In genomic region chr7:66629222-66629658, GRCh38 we compare ENCODE assay signal across 8 cellular contexts. TPM values are rescaled to one million over a fixed set of nuclear protein-coding genes. Genes with fewer than 3 reads are reported as not detected.
DNase-seq lines count a peak whose midpoint lies in the region; ATAC-seq, FAIRE-seq and TF ChIP-seq lines count a peak whose summit lies in the region.

No MANE protein-coding gene starts in this region.

- POLR2A ChIA-PET in A549 (lab: Yijun Ruan, JAX): interaction anchor here (0.5 to 2.1 kb wide), 22 partner anchors 11 to 417 kb away, joined by 3 to 21 read pairs (median 5); partner anchors contain the start of genes RABGEF1 and TMEM248

- no peaks in the 10 kb centered on the region for H3K9me3 Mint-ChIP-seq in activated T-cell treated with anti-CD3 and anti-CD28 coated beads, Interleukin-2, amount 50 U/mL, for 4 hours

- FAIRE-seq in A549 (lab: Jason Lieb, UNC) (no peak), frontal cortex (lab: Jason Lieb, UNC) (no peak)

- H3K4me2 ChIP-seq in A549: peak overlapping the region; percentile 89

- H3K36me3 Mint-ChIP-seq in activated T-cell treated with anti-CD3 and anti-CD28 coated beads, Interleukin-2, amount 50 U/mL, for 4 hours (ENCODE audit: insufficient read depth): peaks cover 4% of the 10 kb centered on the region

- 18% methylated on average over 9 of the region's 30 CpGs for WGBS in A549 (ENCODE audit: missing lambda C conversion rate)
- WGBS in heart left ventricle, 4 donors: 7 to 26% (median 13%) methylated on average over 7 to 30 of the region's 30 CpGs

- intact Hi-C loops in heart left ventricle (cut with DNase I) (loop anchor here in 5 of 10 donors (2.0 to 5.0 kb wide), 3 partner anchors 26 to 37 kb away; no protein-coding TSS in a partner anchor), gastrocnemius medialis (cut with DNase I; ENCODE audit: low total_unique reads) (loop anchor here (2.0 kb wide), 3 partner anchors 54 to 216 kb away; no protein-coding TSS in a partner anchor)

- TF ChIP-seq POLR2A in A549 (IDR thresholded peaks at IDR 0.05; ENCODE audit: low read length) (no peak), heart left ventricle (IDR thresholded peaks at IDR 0.05) (no peak), gastrocnemius medialis (IDR thresholded peaks at IDR 0.05) (no peak)

- H3K4me1 ChIP-seq in A549: peaks cover 9% of the 10 kb centered on the region; the same call in 2 of the 3 replicates
- peaks cover 0 to 43% (median 16%) of the 10 kb centered on the region in 12 donors for H3K4me1 ChIP-seq in heart left ventricle
- H3K4me1 ChIP-seq in gastrocnemius medialis: peaks cover 6 to 11% of the 10 kb centered on the region in 2 donors

- H3K36me3 ChIP-seq in heart left ventricle: peaks cover 0 to 15% (median 12%) of the 10 kb centered on the region in 9 donors
- peaks cover 0 to 9% of the 10 kb centered on the region in 2 donors for H3K36me3 ChIP-seq in gastrocnemius medialis

- peak overlapping the region; percentile 98 for H3K4me3 ChIP-seq in A549
- peak overlapping the region; percentile 58 to 99 (median 73) for H3K4me3 ChIP-seq in heart left ventricle
- H3K4me3 ChIP-seq in gastrocnemius medialis: peak overlapping the region; percentile 74 to 82 (median 80)

- TF ChIP-seq CTCF in A549 (IDR thresholded peaks at IDR 0.05) (no peak), heart left ventricle (IDR thresholded peaks at IDR 0.05) (no peak), gastrocnemius medialis (IDR thresholded peaks at IDR 0.05 in 4 of 5, conservative IDR thresholded peaks at IDR 0.05 in 1 of 5) (no peak)

- CTCF ChIA-PET in A549 (lab: Yijun Ruan, JAX): interaction anchor here (1.5 kb wide), 1 partner anchor 14 kb away, joined by 3 read pairs; no protein-coding TSS in a partner anchor

- H3K4me1 Mint-ChIP-seq in activated T-cell treated with anti-CD3 and anti-CD28 coated beads, Interleukin-2, amount 50 U/mL, for 4 hours (ENCODE audit: low read depth): peaks cover 43% of the 10 kb centered on the region

- H3K9me3 ChIP-seq in A549 (no peaks in the 10 kb centered on the region), heart left ventricle (no peaks in the 10 kb centered on the region), gastrocnemius medialis (no peaks in the 10 kb centered on the region)

- H3K27ac ChIP-seq in A549 (peak overlapping the region; percentile 99 to 100), heart left ventricle (peak overlapping the region; percentile 89 to 100 (median 94)), gastrocnemius medialis (peak overlapping the region; percentile 86 to 98 (median 96))

- TF ChIP-seq EP300 in A549 (IDR thresholded peaks at IDR 0.05): no peak

- DNase-seq in A549 (ENCODE audit: low read depth in 1 of 2, low spot score in 1 of 2): peak in 1 of 2 experiments; percentile 36
- DNase-seq in activated T-cell treated with anti-CD3 and anti-CD28 coated beads, Interleukin-2, amount 50 U/mL, for 4 hours: peak; percentile 11
- peak in 1 of 5 donors; percentile 54 for DNase-seq in heart left ventricle
- no peak for DNase-seq in gastrocnemius medialis
- DNase-seq in SW 1271 (lab: John Stamatoyannopoulos, UW): no peak
- no peak for DNase-seq in frontal cortex (ENCODE audit: low spot score in 2 of 2)
- no peak for DNase-seq in NCI-H2107 treated with DMSO at 0.1 percent for 48 hours (lab: John Stamatoyannopoulos, UW; ENCODE audit: unreplicated experiment)

- no peaks in the 10 kb centered on the region for H3K27me3 ChIP-seq in heart left ventricle
- H3K27me3 ChIP-seq in gastrocnemius medialis: no peaks in the 10 kb centered on the region

- H3K27me3 Mint-ChIP-seq in activated T-cell treated with anti-CD3 and anti-CD28 coated beads, Interleukin-2, amount 50 U/mL, for 4 hours (ENCODE audit: low read depth): no peaks in the 10 kb centered on the region

- in situ Hi-C loops in gastrocnemius medialis (cut with MboI; ENCODE audit: low sequenced_read_pairs in 4 of 4): loop anchor here in 1 of 4 donors (5.0 kb wide), 1 partner anchor 37 kb away; no protein-coding TSS in a partner anchor

- peak in 1 of 2 experiments; percentile 33; a peak in 2 of 6 replicates for ATAC-seq in A549
- peak; percentile 1 for ATAC-seq in GM21786 (IDR thresholded peaks at IDR 0.05; ENCODE audit: unreplicated experiment)
- peak; percentile 8 to 12 for ATAC-seq in activated T-cell treated with anti-CD3 and anti-CD28 coated beads, Interleukin-2, amount 50 U/mL, for 4 hours
- ATAC-seq in heart left ventricle: peak in 2 of 4 donors; percentile 44 to 45
- peak; percentile 34 to 40 for ATAC-seq in gastrocnemius medialis

- peak overlapping the region; percentile 64 for H3K4me3 Mint-ChIP-seq in activated T-cell treated with anti-CD3 and anti-CD28 coated beads, Interleukin-2, amount 50 U/mL, for 4 hours

- TF ChIP-seq RAD21 in A549 (conservative IDR thresholded peaks at IDR 0.05 in 1 of 2, IDR thresholded peaks at IDR 0.05 in 1 of 2): no peak; a peak in 1 of 5 replicates

TF ChIP-seq in A549, 52 proteins besides CTCF, POLR2A, EP300 and RAD21:
- TF ChIP-seq FOSL2 (IDR thresholded peaks at IDR 0.05): no peak
- no peak for TF ChIP-seq FOSL2 (CRISPR knock-in tag; IDR thresholded peaks at IDR 0.05)
- TF ChIP-seq KDM5A (IDR thresholded peaks at IDR 0.05): no peak
- TF ChIP-seq EHF (CRISPR knock-in tag; IDR thresholded peaks at IDR 0.05): no peak
- no peak for TF ChIP-seq HMGXB4 (CRISPR knock-in tag; IDR thresholded peaks at IDR 0.05; ENCODE audit: borderline replicate concordance)
- TF ChIP-seq USF2 (IDR thresholded peaks at IDR 0.05): no peak
TF ChIP-seq in A549: peak in this region for 0.

RNA-seq across cellular contexts. Expression of gene KCTD7, which starts 0.6 kb away (rescaled TPM):
- polyA plus RNA-seq in A549 (2011; rRNA removed) (10.3 and 11.7 TPM in 2 replicates), A549 (2017; fragmentation: RNase III; extraction: RNeasy Plus Mini Kit Qiagen cat#74134 plus additional on column Dnase treatment) (7.4 to 9.7 TPM (median 8.1 TPM) in 3 replicates), heart left ventricle (10 to 100 TPM in 1 of 2 donors, 1 to 10 TPM in 1; 5.8 to 12.6 TPM)
- 8.3 and 9.9 TPM in 2 replicates for polyA plus RNA-seq in A549 (2012; cell fraction: cytosol; rRNA removed)
- polyA plus RNA-seq in A549 (2012; cell fraction: nucleus; rRNA removed): 16.1 and 16.9 TPM in 2 replicates
- polyA minus RNA-seq in A549 (2011; rRNA and poly(A)+ RNA removed): 14.8 and 17.3 TPM in 2 replicates
- total RNA-seq in activated T-cell treated with anti-CD3 and anti-CD28 coated beads, Interleukin-2, amount 50 U/mL, for 4 hours: 1 to 10 TPM; 3.1 to 3.9 (median 3.6) TPM
- total RNA-seq in heart left ventricle (10 to 100 TPM in 5 of 9 donors, 1 to 10 TPM in 4; 4.1 to 13.9 (median 11.0) TPM), gastrocnemius medialis (1 to 10 TPM; 3.0 to 6.0 (median 5.5) TPM), frontal cortex (33.8 TPM)
